Comparison of ENCODE assay signal across 23 cellular contexts in the genomic region with DNA sequence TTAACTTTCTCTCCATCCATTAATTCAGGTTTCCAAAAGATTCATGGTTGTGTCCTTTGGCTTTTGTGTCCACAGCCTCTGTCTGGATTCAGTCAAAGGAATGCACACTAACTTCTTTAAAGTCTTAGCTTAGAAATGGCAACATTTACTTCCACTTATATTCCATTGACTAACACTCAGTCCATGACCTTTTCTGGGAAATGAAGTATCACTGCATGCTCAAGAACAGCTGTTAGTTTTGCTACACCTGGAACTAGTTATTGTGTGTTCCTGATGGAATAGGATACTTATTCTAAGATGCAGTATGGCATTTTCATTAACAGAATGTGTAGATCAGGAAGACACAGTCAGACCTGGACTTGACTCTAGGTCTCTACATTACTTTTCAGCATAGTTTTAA.
"Had no signal": no experiment of that assay in that cellular context is flagged by ENCODE, and none has a peak within 500 bp of the region (broad histone marks: within the 10 kb centered on the region; RNA-seq: fewer than 3 reads in every experiment).

No MANE protein-coding gene starts in this region.

- H3K4me1 ChIP-seq: heart left ventricle, lower lobe of right lung, neural progenitor cell, stomach, suprapubic skin, tibial nerve had no signal

- H3K4me3 Mint-ChIP-seq: activated CD4-positive, alpha-beta memory T cell treated with anti-CD3 and anti-CD28 coated beads for 36 hours; activated naive CD4-positive, alpha-beta T cell treated with anti-CD3 and anti-CD28 coated beads, Interleukin-2, amount 10 ng/mL, durations not matched to agents 7 days and 5 days; brain; naive thymus-derived CD4-positive, alpha-beta T cell; neural progenitor cell; stimulated activated memory B cell treated with anti-CD40 and anti-IgM and Interleukin-4, amounts not matched to agents 10 μg/mL and 1 μg/mL and 100 μg/mL, for 72 hours; T-helper 1 cell treated with Interleukin-12 subunit alpha and Interleukin-12 subunit beta and Interleukin-4 antibody, amounts not matched to agents 30 μg/mL and 1 μg/mL, for 36 hours had no signal

- H3K9me3 ChIP-seq: lower lobe of right lung, suprapubic skin had no signal

- H3K4me2 ChIP-seq: neural progenitor cell had no signal

- H3K9ac ChIP-seq: neural progenitor cell had no signal

- H3K27ac Mint-ChIP-seq: activated CD4-positive, alpha-beta memory T cell treated with anti-CD3 and anti-CD28 coated beads for 36 hours; activated naive CD4-positive, alpha-beta T cell treated with anti-CD3 and anti-CD28 coated beads, Interleukin-2, amount 10 ng/mL, durations not matched to agents 7 days and 5 days; brain; naive thymus-derived CD4-positive, alpha-beta T cell; neural progenitor cell; stimulated activated memory B cell treated with anti-CD40 and anti-IgM and Interleukin-4, amounts not matched to agents 10 μg/mL and 1 μg/mL and 100 μg/mL, for 72 hours; T-helper 1 cell treated with Interleukin-12 subunit alpha and Interleukin-12 subunit beta and Interleukin-4 antibody, amounts not matched to agents 30 μg/mL and 1 μg/mL, for 36 hours had no signal

- H2AFZ ChIP-seq: neural progenitor cell had no signal

- H3K27me3 ChIP-seq: heart left ventricle, neural progenitor cell, stomach, suprapubic skin, tibial nerve had no signal

- H3K36me3 Mint-ChIP-seq: activated CD4-positive, alpha-beta memory T cell treated with anti-CD3 and anti-CD28 coated beads for 36 hours; activated naive CD4-positive, alpha-beta T cell treated with anti-CD3 and anti-CD28 coated beads, Interleukin-2, amount 10 ng/mL, durations not matched to agents 7 days and 5 days; brain; naive thymus-derived CD4-positive, alpha-beta T cell; neural progenitor cell had no signal

- FAIRE-seq: endometrium, islet of Langerhans, small intestine, urothelium cell line had no signal

- DNase-seq: activated CD4-positive, alpha-beta memory T cell treated with anti-CD3 and anti-CD28 coated beads for 36 hours; activated CD4-positive, alpha-beta T cell treated with anti-CD3 and anti-CD28 coated beads for 48 hours; activated effector memory CD4-positive, alpha-beta T cell treated with anti-CD3 and anti-CD28 coated beads, Interleukin-2, amount 50 U/mL, for 16 hours; activated naive CD4-positive, alpha-beta T cell treated with anti-CD3 and anti-CD28 coated beads, Interleukin-2, amount 10 ng/mL, durations not matched to agents 7 days and 5 days; activated T-cell treated with anti-CD3 and anti-CD28 coated beads for 4 hours; heart left ventricle; left colon; lower lobe of right lung; naive thymus-derived CD4-positive, alpha-beta T cell; posterior cingulate gyrus; small intestine; stimulated activated CD4-positive, alpha-beta T cell treated with anti-CD3 and anti-CD28 coated beads, Interleukin-15, amount 100 ng/mL, for 24 hours; stomach had no signal

- ATAC-seq: heart left ventricle; left colon; lower lobe of right lung; naive thymus-derived CD4-positive, alpha-beta T cell; sciatic nerve; stimulated activated memory B cell treated with anti-CD40 and anti-IgM and Interleukin-4, amounts not matched to agents 10 μg/mL and 1 μg/mL and 100 μg/mL, for 72 hours had no signal

- H3K27ac ChIP-seq: heart left ventricle, lower lobe of right lung, neural progenitor cell, stomach, suprapubic skin, tibial nerve had no signal

- H3K4me1 Mint-ChIP-seq: activated naive CD4-positive, alpha-beta T cell treated with anti-CD3 and anti-CD28 coated beads, Interleukin-2, amount 10 ng/mL, durations not matched to agents 7 days and 5 days; brain; naive thymus-derived CD4-positive, alpha-beta T cell; neural progenitor cell; stimulated activated memory B cell treated with anti-CD40 and anti-IgM and Interleukin-4, amounts not matched to agents 10 μg/mL and 1 μg/mL and 100 μg/mL, for 72 hours had no signal

- H3K4me3 ChIP-seq: heart left ventricle, lower lobe of right lung, neural progenitor cell, stomach, suprapubic skin, tibial nerve had no signal

- H3K36me3 ChIP-seq: lower lobe of right lung, neural progenitor cell, stomach, suprapubic skin, tibial nerve had no signal

- H3K27me3 Mint-ChIP-seq: activated CD4-positive, alpha-beta memory T cell treated with anti-CD3 and anti-CD28 coated beads for 36 hours; stimulated activated memory B cell treated with anti-CD40 and anti-IgM and Interleukin-4, amounts not matched to agents 10 μg/mL and 1 μg/mL and 100 μg/mL, for 72 hours had no signal
